In the genomic region with DNA sequence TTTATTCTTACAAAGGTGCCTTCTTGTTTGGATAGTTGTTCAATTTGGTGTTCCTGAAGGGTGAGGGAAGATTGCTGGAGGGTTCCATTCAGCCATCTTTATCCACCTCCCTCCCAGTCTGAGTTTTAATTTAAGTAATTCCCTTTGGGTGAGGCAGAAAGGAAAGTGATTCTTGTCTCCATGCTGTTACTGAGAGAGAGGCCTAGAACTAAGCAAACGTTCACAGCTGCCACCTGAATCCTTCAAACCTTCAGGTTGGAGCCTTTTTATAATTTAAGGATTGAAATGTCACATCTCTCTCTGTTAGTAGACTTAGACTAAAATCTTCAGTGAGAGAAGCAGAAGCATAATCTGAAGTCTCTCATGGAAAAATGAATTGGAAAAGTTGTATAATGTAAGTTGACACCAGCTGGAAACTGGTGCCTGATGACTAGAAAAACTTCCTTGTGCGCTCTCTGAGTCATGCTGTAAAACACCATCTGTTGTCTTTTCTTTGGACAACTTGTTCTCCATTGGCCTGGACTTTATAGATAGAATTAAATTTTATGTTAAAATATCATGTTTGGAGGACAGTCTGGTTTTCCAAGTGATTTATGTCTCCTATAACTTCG, we compare ENCODE assay signal across 13 cellular contexts. TPM values are rescaled to one million over a fixed set of nuclear protein-coding genes. Genes with fewer than 3 reads are reported as not detected.
DNase-seq lines count a peak whose midpoint lies in the region; ATAC-seq and TF ChIP-seq lines count a peak whose summit lies in the region.
"Had no signal": no experiment of that assay in that cellular context is flagged by ENCODE, and none has a peak within 500 bp of the region (broad histone marks: within the 10 kb centered on the region; RNA-seq: fewer than 3 reads in every experiment).

No MANE protein-coding gene starts in this region.

- no peak overlapping the region for H3K4me3 ChIP-seq in psoas muscle
- H3K4me3 ChIP-seq: skin epidermis had no signal

- no peaks in the 10 kb centered on the region for H3K27me3 ChIP-seq in psoas muscle (ENCODE audit: insufficient read depth in 3 of 3, low read length in 2 of 3)

- H3K36me3 Mint-ChIP-seq in naive thymus-derived CD8-positive, alpha-beta T cell: peaks cover 33 to 78% (median 73%) of the 10 kb centered on the region in 3 donors

- no peak overlapping the region for H3K4me3 Mint-ChIP-seq in naive thymus-derived CD8-positive, alpha-beta T cell
- H3K4me3 Mint-ChIP-seq: activated CD4-positive, alpha-beta memory T cell treated with anti-CD3 and anti-CD28 coated beads for 36 hours; effector memory CD8-positive, alpha-beta T cell had no signal

- intact Hi-C loops in psoas muscle (cut with DNase I): loop anchor here in 1 of 2 donors (10.0 kb wide), 1 partner anchor 259 kb away; no protein-coding TSS in a partner anchor

- H3K9me3 ChIP-seq in psoas muscle: no peaks in the 10 kb centered on the region

- no peak for TF ChIP-seq CTCF in psoas muscle (IDR thresholded peaks at IDR 0.05)

- peak overlapping the region; percentile 63 for H3K27ac ChIP-seq in psoas muscle

- no peaks in the 10 kb centered on the region for H3K27me3 Mint-ChIP-seq in naive thymus-derived CD8-positive, alpha-beta T cell
- H3K27me3 Mint-ChIP-seq: activated CD4-positive, alpha-beta memory T cell treated with anti-CD3 and anti-CD28 coated beads for 36 hours; effector memory CD8-positive, alpha-beta T cell had no signal

- POLR2A ChIA-PET in naive thymus-derived CD8-positive, alpha-beta T cell (lab: Charles Lee): no interaction called here

- 38 to 57% (median 40%) methylated on average over 3 of the region's 3 CpGs for WGBS in psoas muscle, 3 donors

- H3K27ac Mint-ChIP-seq in naive thymus-derived CD8-positive, alpha-beta T cell: no peak overlapping the region
- H3K27ac Mint-ChIP-seq: activated CD4-positive, alpha-beta memory T cell treated with anti-CD3 and anti-CD28 coated beads for 36 hours; effector memory CD8-positive, alpha-beta T cell had no signal

- H3K4me1 Mint-ChIP-seq in naive thymus-derived CD8-positive, alpha-beta T cell: peaks cover 0 to 17% (median 3%) of the 10 kb centered on the region in 4 donors

- peak; percentile 72 to 94 (median 80) for ATAC-seq in psoas muscle
- ATAC-seq in HG03135 (IDR thresholded peaks at IDR 0.05; ENCODE audit: unreplicated experiment): no peak
- ATAC-seq in HG03095 (IDR thresholded peaks at IDR 0.05; ENCODE audit: unreplicated experiment): no peak
- ATAC-seq in naive thymus-derived CD8-positive, alpha-beta T cell: no peak
- ATAC-seq: effector memory CD8-positive, alpha-beta T cell had no signal

- peaks cover 0 to 8% (median 0%) of the 10 kb centered on the region in 9 donors for H3K9me3 Mint-ChIP-seq in naive thymus-derived CD8-positive, alpha-beta T cell
- H3K9me3 Mint-ChIP-seq: activated CD4-positive, alpha-beta memory T cell treated with anti-CD3 and anti-CD28 coated beads for 36 hours; effector memory CD8-positive, alpha-beta T cell had no signal

- peaks cover 9 to 83% of the 10 kb centered on the region in 2 donors for H3K36me3 ChIP-seq in psoas muscle (ENCODE audit: insufficient read depth in 1 of 2, low read depth in 1 of 2)

- H3K4me1 ChIP-seq in psoas muscle: peaks cover 12% of the 10 kb centered on the region

- DNase-seq in DMS 273 treated with DMSO at 0.1 percent for 48 hours (lab: John Stamatoyannopoulos, UW) (peak; percentile 92), RKO (ENCODE audit: low spot score) (peak; percentile 27), fibroblast of peridontal ligament (ENCODE audit: extremely low read depth) (peak; percentile 89), psoas muscle (no peak), SIG-M5 treated with dmso at 0.1 percent for 504 hours (lab: John Stamatoyannopoulos, UW; ENCODE audit: unreplicated experiment) (no peak)
- no peak for DNase-seq in naive thymus-derived CD8-positive, alpha-beta T cell
- DNase-seq: activated CD4-positive, alpha-beta memory T cell treated with anti-CD3 and anti-CD28 coated beads for 36 hours; effector memory CD8-positive, alpha-beta T cell; GDM1; NCI-H1436 treated with DMSO at 0.1 percent for 48 hours had no signal

RNA-seq across cellular contexts. Expression of gene STRADB, which starts 14.6 kb away (rescaled TPM):
- 10 to 100 TPM; 55.9 to 87.3 (median 81.2) TPM for total RNA-seq in psoas muscle
- 100 to 1,000 TPM in 1 of 3 donors, 10 to 100 TPM in 2; 48.5 to 175 (median 69.9) TPM for polyA plus RNA-seq in psoas muscle
- 10 to 100 TPM; 17.9 to 20.4 TPM for total RNA-seq in naive thymus-derived CD8-positive, alpha-beta T cell
- 10 to 100 TPM; 31.5 to 33.8 (median 33.5) TPM for polyA plus RNA-seq in naive thymus-derived CD8-positive, alpha-beta T cell

RNA-seq across cellular contexts. Expression of gene TRAK2, which starts 14.9 kb away (rescaled TPM):
- 10 to 100 TPM; 17.6 to 53.0 (median 36.5) TPM for total RNA-seq in psoas muscle
- 10 to 100 TPM in 2 of 3 donors, 1 to 10 TPM in 1; 9.8 to 23.4 (median 21.1) TPM for polyA plus RNA-seq in psoas muscle
- total RNA-seq in naive thymus-derived CD8-positive, alpha-beta T cell: 10 to 100 TPM; 36.5 to 37.9 TPM
- polyA plus RNA-seq in naive thymus-derived CD8-positive, alpha-beta T cell: 10 to 100 TPM; 20.9 to 30.7 (median 24.7) TPM

Comparison
In these comparisons a context has a peak if more than half of its experiments do, and no peak if none do; other contexts are left out.
1. DNase-seq: peak in DMS 273 treated with DMSO at 0.1 percent for 48 hours (single experiment), RKO (single experiment) and fibroblast of peridontal ligament (single experiment); none in psoas muscle (0 of 2), naive thymus-derived CD8-positive, alpha-beta T cell (0 of 10) and SIG-M5 treated with dmso at 0.1 percent for 504 hours (single experiment).
2. ATAC-seq: peak in psoas muscle (4 of 4); none in HG03135 (single experiment), HG03095 (single experiment) and naive thymus-derived CD8-positive, alpha-beta T cell (0 of 2).